Comparison of ENCODE assay signal across 1 cellular context in the genomic region with DNA sequence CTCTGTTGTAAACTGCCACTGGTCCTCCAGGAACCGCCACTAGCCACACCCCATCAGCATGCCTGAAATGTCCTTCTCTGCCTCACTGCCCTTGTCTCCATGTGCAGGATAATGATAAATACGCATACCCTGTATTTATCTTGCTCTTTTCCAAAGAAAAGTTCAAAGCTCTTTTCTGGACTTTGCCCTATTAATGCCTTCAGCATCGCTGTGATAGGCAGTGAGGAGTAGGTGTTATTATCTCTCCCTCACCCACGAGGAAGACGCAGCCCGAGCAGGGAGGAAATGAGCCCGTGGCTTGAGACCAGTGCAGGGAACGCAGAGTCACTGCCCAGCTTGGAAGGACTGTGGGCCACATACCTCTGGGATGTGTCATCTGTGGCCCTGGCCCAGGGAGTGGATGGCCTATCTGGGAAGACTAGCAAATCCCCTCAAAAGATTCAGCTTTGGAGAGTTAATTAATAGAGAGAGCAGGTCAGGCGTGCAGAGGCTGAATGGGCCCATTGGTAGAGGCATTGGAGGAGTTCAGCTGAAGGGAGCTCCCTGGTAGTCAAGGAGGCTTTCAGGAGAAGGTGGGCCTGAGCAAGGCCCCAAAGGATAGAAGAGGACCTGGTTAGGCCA.
TF ChIP-seq lines count a peak whose summit lies in the region.

No MANE protein-coding gene starts in this region.

TF ChIP-seq in WTC11, 78 proteins besides CTCF, POLR2A, EP300 and RAD21 (continued from another document):
- TF ChIP-seq MYBL2 (CRISPR knock-in tag; IDR thresholded peaks at IDR 0.05) = no peak
- TF ChIP-seq, protein P1, sequence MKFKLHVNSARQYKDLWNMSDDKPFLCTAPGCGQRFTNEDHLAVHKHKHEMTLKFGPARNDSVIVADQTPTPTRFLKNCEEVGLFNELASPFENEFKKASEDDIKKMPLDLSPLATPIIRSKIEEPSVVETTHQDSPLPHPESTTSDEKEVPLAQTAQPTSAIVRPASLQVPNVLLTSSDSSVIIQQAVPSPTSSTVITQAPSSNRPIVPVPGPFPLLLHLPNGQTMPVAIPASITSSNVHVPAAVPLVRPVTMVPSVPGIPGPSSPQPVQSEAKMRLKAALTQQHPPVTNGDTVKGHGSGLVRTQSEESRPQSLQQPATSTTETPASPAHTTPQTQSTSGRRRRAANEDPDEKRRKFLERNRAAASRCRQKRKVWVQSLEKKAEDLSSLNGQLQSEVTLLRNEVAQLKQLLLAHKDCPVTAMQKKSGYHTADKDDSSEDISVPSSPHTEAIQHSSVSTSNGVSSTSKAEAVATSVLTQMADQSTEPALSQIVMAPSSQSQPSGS (CRISPR knock-in tag; IDR thresholded peaks at IDR 0.05; ENCODE audit: borderline replicate concordance, low read depth) = no peak
- TF ChIP-seq CREM (CRISPR knock-in tag; IDR thresholded peaks at IDR 0.05) = no peak
- TF ChIP-seq ZNF232 (CRISPR knock-in tag; IDR thresholded peaks at IDR 0.05) = no peak
- no peak for TF ChIP-seq ELF4 (CRISPR knock-in tag; IDR thresholded peaks at IDR 0.05; ENCODE audit: low read depth)
